ENCODE assay signal across 8 cellular contexts in genomic region chr6:104525677-104526322, GRCh38.
DNase-seq lines count a peak whose midpoint lies in the region; ATAC-seq and TF ChIP-seq lines count a peak whose summit lies in the region.

No MANE protein-coding gene starts in this region.

- CTCF ChIA-PET in T-cell (lab: Charles Lee): interaction anchor here in 1 of 2 donors (0.6 to 1.9 kb wide), 2 partner anchors 13 to 61 kb away, joined by 3 to 4 read pairs; no protein-coding TSS in a partner anchor

- no peaks in the 10 kb centered on the region for H3K9me3 ChIP-seq in right atrium auricular region

- peak; percentile 99 for ATAC-seq in HG02588 (IDR thresholded peaks at IDR 0.05; ENCODE audit: unreplicated experiment)
- ATAC-seq in T-cell (replicated peaks in 1 of 4): peak; percentile 83 to 91 (median 86)

- H3K9ac ChIP-seq in rectal smooth muscle tissue (ENCODE audit: low read length): no peak overlapping the region

- H3K36me3 ChIP-seq in right atrium auricular region (no peaks in the 10 kb centered on the region), rectal smooth muscle tissue (ENCODE audit: control insufficient read depth, insufficient read depth, low read length) (no peaks in the 10 kb centered on the region)

- peaks cover 10 to 15% of the 10 kb centered on the region in 2 donors for H3K27me3 Mint-ChIP-seq in T-cell

- DNase-seq in NCI-H1092 treated with DMSO at 0.1 percent for 48 hours (lab: John Stamatoyannopoulos, UW): peak; percentile 72
- DNase-seq in T-cell: peak; percentile 11 to 63 (median 44)
- peak; percentile 73 for DNase-seq in amniotic epithelial cell (ENCODE audit: low read depth)
- DNase-seq in right atrium auricular region (ENCODE audit: low spot score): peak; percentile 76
- DNase-seq in DMS79 (lab: John Stamatoyannopoulos, UW): no peak

- POLR2A ChIA-PET in T-cell (lab: Charles Lee): no interaction called here

- H3K4me1 Mint-ChIP-seq in T-cell: peaks cover 0 to 5% (median 4%) of the 10 kb centered on the region in 3 donors

- H3K27ac ChIP-seq in right atrium auricular region (no peak overlapping the region), rectal smooth muscle tissue (ENCODE audit: low read depth, low read length) (no peak overlapping the region)

- no peak overlapping the region for H3K27ac Mint-ChIP-seq in T-cell

- peaks cover 0 to 12% of the 10 kb centered on the region in 2 donors for H3K4me1 ChIP-seq in right atrium auricular region
- H3K4me1 ChIP-seq in rectal smooth muscle tissue (ENCODE audit: control insufficient read depth, insufficient read depth, low read length): peaks cover 5% of the 10 kb centered on the region

- no peaks in the 10 kb centered on the region for H3K9me3 Mint-ChIP-seq in T-cell

- TF ChIP-seq CTCF in GM12873 (IDR thresholded peaks at IDR 0.05; ENCODE audit: insufficient read depth, low read depth, low read length, missing control alignments): peak; percentile 82
- TF ChIP-seq CTCF in right atrium auricular region (IDR thresholded peaks at IDR 0.05): peak; percentile 58 to 93

- H3K4me3 Mint-ChIP-seq in T-cell: peak overlapping the region; percentile 58 to 67 (median 66)

- H3K4me3 ChIP-seq in right atrium auricular region (peak overlapping the region in 1 of 2 donors; percentile 22), rectal smooth muscle tissue (ENCODE audit: low read length) (peak overlapping the region; percentile 41)

- H3K27me3 ChIP-seq in right atrium auricular region: no peaks in the 10 kb centered on the region
- H3K27me3 ChIP-seq in rectal smooth muscle tissue (ENCODE audit: control insufficient read depth, insufficient read depth, low read length): no peaks in the 10 kb centered on the region

- no peaks in the 10 kb centered on the region for H3K36me3 Mint-ChIP-seq in T-cell
